15 cellular contexts compared by ENCODE assay signal in the genomic region with DNA sequence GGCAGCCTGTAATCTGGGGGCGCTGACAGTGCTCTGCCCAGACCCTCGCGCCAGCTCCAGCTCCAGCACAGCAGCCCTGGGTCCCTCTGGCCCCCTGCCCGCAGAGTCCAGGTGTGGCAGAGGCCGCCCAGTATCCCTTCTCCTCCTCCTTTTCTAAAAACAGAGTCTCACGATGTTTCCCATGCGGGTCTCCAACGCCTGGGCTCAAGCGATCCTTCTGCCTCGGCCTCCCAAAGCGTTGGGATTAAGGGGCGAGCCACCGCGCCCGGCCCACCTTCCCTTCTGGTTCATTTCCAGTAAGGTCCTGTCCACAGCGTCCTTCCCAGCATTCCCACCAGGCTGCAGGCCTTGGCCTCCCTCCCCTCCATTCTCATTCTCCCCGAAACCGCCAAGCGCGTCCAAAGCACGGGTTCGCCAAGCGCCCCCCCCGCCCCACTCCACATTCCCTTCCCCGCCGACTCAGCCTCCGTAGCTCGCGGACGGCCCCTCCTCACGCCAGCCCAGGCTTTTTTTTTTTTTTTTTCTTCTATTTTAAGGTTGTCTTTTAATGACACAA. TPM values are rescaled to one million over a fixed set of nuclear protein-coding genes. Genes with fewer than 3 reads are reported as not detected.
DNase-seq lines count a peak whose midpoint lies in the region; ATAC-seq and TF ChIP-seq lines count a peak whose summit lies in the region.
"Had no signal": no experiment of that assay in that cellular context is flagged by ENCODE, and none has a peak within 500 bp of the region (broad histone marks: within the 10 kb centered on the region; RNA-seq: fewer than 3 reads in every experiment).

No MANE protein-coding gene starts in this region.

- peaks cover 39% of the 10 kb centered on the region for H3K4me1 Mint-ChIP-seq in activated naive CD8-positive, alpha-beta T cell (ENCODE audit: low read depth)
- H3K4me1 Mint-ChIP-seq in activated naive CD8-positive, alpha-beta T cell treated with anti-CD3 and anti-CD28 coated beads, Interleukin-2, amount 50 U/mL, for 24 hours: peaks cover 27% of the 10 kb centered on the region
- H3K4me1 Mint-ChIP-seq in immature natural killer cell: peaks cover 9 to 17% of the 10 kb centered on the region in 2 donors

- intact Hi-C loops in uterus (cut with DNase I; ENCODE audit: low total_unique reads): no loop called here

- H3K4me3 Mint-ChIP-seq in activated naive CD8-positive, alpha-beta T cell: peak overlapping the region; percentile 60
- H3K4me3 Mint-ChIP-seq in activated naive CD8-positive, alpha-beta T cell treated with anti-CD3 and anti-CD28 coated beads, Interleukin-2, amount 50 U/mL, for 24 hours: no peak overlapping the region
- peak overlapping the region in 4 of 5 donors; percentile 18 to 54 (median 42) for H3K4me3 Mint-ChIP-seq in immature natural killer cell

- POLR2A ChIA-PET in HEK293T (lab: Yijun Ruan, JAX): no interaction called here

- no peak for TF ChIP-seq EP300 in suprapubic skin (IDR thresholded peaks at IDR 0.05)

- H3K27me3 ChIP-seq in suprapubic skin: peaks cover 49% of the 10 kb centered on the region
- H3K27me3 ChIP-seq in uterus: no peaks in the 10 kb centered on the region
- H3K27me3 ChIP-seq: right atrium auricular region had no signal

- no peaks in the 10 kb centered on the region for H3K36me3 Mint-ChIP-seq in activated naive CD8-positive, alpha-beta T cell
- no peaks in the 10 kb centered on the region for H3K36me3 Mint-ChIP-seq in activated naive CD8-positive, alpha-beta T cell treated with anti-CD3 and anti-CD28 coated beads, Interleukin-2, amount 50 U/mL, for 24 hours (ENCODE audit: low read depth)
- H3K36me3 Mint-ChIP-seq in immature natural killer cell: no peaks in the 10 kb centered on the region

- H3K36me3 ChIP-seq in suprapubic skin (no peaks in the 10 kb centered on the region), uterus (no peaks in the 10 kb centered on the region)
- H3K36me3 ChIP-seq: esophagus squamous epithelium, right atrium auricular region had no signal

- peaks cover 39% of the 10 kb centered on the region for H3K4me1 ChIP-seq in suprapubic skin
- no peaks in the 10 kb centered on the region for H3K4me1 ChIP-seq in uterus

- no peak for ATAC-seq in activated naive CD8-positive, alpha-beta T cell treated with anti-CD3 and anti-CD28 coated beads, Interleukin-2, amount 50 U/mL, for 24 hours
- ATAC-seq: SK-N-SH treated with all-trans-retinoic acid at 6 μM for 48 hours had no signal

- WGBS in suprapubic skin: 63% methylated on average over 31 of the region's 31 CpGs

- CTCF ChIA-PET in HEK293T (lab: Yijun Ruan, JAX): interaction anchor here (0.7 kb wide), 1 partner anchor 501 kb away, joined by 3 read pairs; no protein-coding TSS in a partner anchor

- TF ChIP-seq CTCF in VCaP (conservative IDR thresholded peaks at IDR 0.05): no peak
- no peak for TF ChIP-seq CTCF in suprapubic skin (IDR thresholded peaks at IDR 0.05)
- no peak for TF ChIP-seq CTCF in uterus (IDR thresholded peaks at IDR 0.05)

- DNase-seq in activated naive CD8-positive, alpha-beta T cell treated with anti-CD3 and anti-CD28 coated beads, Interleukin-2, amount 50 U/mL, for 24 hours: no peak
- no peak for DNase-seq in immature natural killer cell
- DNase-seq in suprapubic skin (ENCODE audit: low spot score in 2 of 2): no peak
- no peak for DNase-seq in HEK293T (ENCODE audit: extremely low spot score)
- DNase-seq in stimulated activated CD4-positive, alpha-beta T cell treated with anti-CD3 and anti-CD28 coated beads, Interleukin-4, amount 100 ng/mL, for 4 hours: no peak
- DNase-seq in uterus: no peak
- DNase-seq: COR-L47, esophagus squamous epithelium, kidney glomerular epithelial cell, NCI-H446 had no signal

- peak overlapping the region; percentile 85 for H3K27ac ChIP-seq in VCaP
- peak overlapping the region; percentile 72 for H3K27ac ChIP-seq in suprapubic skin
- H3K27ac ChIP-seq in uterus: peak overlapping the region in 1 of 2 donors; percentile 37
- H3K27ac ChIP-seq: KMS-11 had no signal

- H3K9me3 Mint-ChIP-seq in activated naive CD8-positive, alpha-beta T cell (ENCODE audit: low read depth): no peaks in the 10 kb centered on the region
- H3K9me3 Mint-ChIP-seq in activated naive CD8-positive, alpha-beta T cell treated with anti-CD3 and anti-CD28 coated beads, Interleukin-2, amount 50 U/mL, for 24 hours: no peaks in the 10 kb centered on the region
- peaks cover 0 to 2% (median 0%) of the 10 kb centered on the region in 6 donors for H3K9me3 Mint-ChIP-seq in immature natural killer cell

- H3K9me3 ChIP-seq in suprapubic skin (no peaks in the 10 kb centered on the region), uterus (no peaks in the 10 kb centered on the region)
- H3K9me3 ChIP-seq: esophagus squamous epithelium, right atrium auricular region had no signal

- peaks cover 8% of the 10 kb centered on the region for H3K27me3 Mint-ChIP-seq in activated naive CD8-positive, alpha-beta T cell
- H3K27me3 Mint-ChIP-seq in activated naive CD8-positive, alpha-beta T cell treated with anti-CD3 and anti-CD28 coated beads, Interleukin-2, amount 50 U/mL, for 24 hours: peaks cover 18% of the 10 kb centered on the region
- peaks cover 13 to 31% (median 24%) of the 10 kb centered on the region in 3 donors for H3K27me3 Mint-ChIP-seq in immature natural killer cell (ENCODE audit: low read depth in 3 of 3)

- no peak overlapping the region for H3K27ac Mint-ChIP-seq in activated naive CD8-positive, alpha-beta T cell
- no peak overlapping the region for H3K27ac Mint-ChIP-seq in activated naive CD8-positive, alpha-beta T cell treated with anti-CD3 and anti-CD28 coated beads, Interleukin-2, amount 50 U/mL, for 24 hours
- no peak overlapping the region for H3K27ac Mint-ChIP-seq in immature natural killer cell

- TF ChIP-seq POLR2A in suprapubic skin (IDR thresholded peaks at IDR 0.05) (no peak), uterus (IDR thresholded peaks at IDR 0.05) (no peak)

- H3K4me3 ChIP-seq in suprapubic skin: no peak overlapping the region
- H3K4me3 ChIP-seq in uterus: no peak overlapping the region

TF ChIP-seq in HEK293T, 16 proteins besides CTCF, POLR2A, EP300 and RAD21:
- TF ChIP-seq NFRKB (IDR thresholded peaks at IDR 0.05) (no peak), LEF1 (IDR thresholded peaks at IDR 0.05; ENCODE audit: borderline replicate concordance) (no peak), BHLHE40 (IDR thresholded peaks at IDR 0.05; ENCODE audit: borderline replicate concordance) (no peak), FOXM1 (IDR thresholded peaks at IDR 0.05; ENCODE audit: borderline replicate concordance) (no peak), L3MBTL2 (conservative IDR thresholded peaks at IDR 0.05) (no peak), ARNT (IDR thresholded peaks at IDR 0.05) (no peak), HDGF (IDR thresholded peaks at IDR 0.05; ENCODE audit: borderline replicate concordance) (no peak), FOXK2 (IDR thresholded peaks at IDR 0.05) (no peak), SP1 (IDR thresholded peaks at IDR 0.05) (no peak), TARDBP (IDR thresholded peaks at IDR 0.05) (no peak), ELF4 (IDR thresholded peaks at IDR 0.05) (no peak), ZNF384 (IDR thresholded peaks at IDR 0.05) (no peak), PKNOX1 (IDR thresholded peaks at IDR 0.05) (no peak), CTBP1 (IDR thresholded peaks at IDR 0.05; ENCODE audit: borderline replicate concordance) (no peak), FOXA1 (IDR thresholded peaks at IDR 0.05) (no peak), SUZ12 (IDR thresholded peaks at IDR 0.05) (no peak)
TF ChIP-seq in HEK293T: peak in this region for 0.

RNA-seq across cellular contexts. Expression of gene PCBP3, which starts 2.0 kb away (rescaled TPM):
- polyA plus RNA-seq in immature natural killer cell: under 1 TPM in 2 of 3 donors, not detected in 1; 0.27 to 0.71 TPM
- total RNA-seq in suprapubic skin (1 to 10 TPM in 3 of 4 donors, under 1 TPM in 1; 0.97 to 7.3 (median 2.7) TPM), uterus (1 to 10 TPM in 2 of 4 donors, under 1 TPM in 1, not detected in 1; 0.77 to 8.6 (median 3.2) TPM)
